ENCODE assay signal across 25 cellular contexts in genomic region chr6:123363912-123364311, GRCh38.
"Had no signal": no experiment of that assay in that cellular context is flagged by ENCODE, and none has a peak within 500 bp of the region (broad histone marks: within the 10 kb centered on the region; RNA-seq: fewer than 3 reads in every experiment).

No MANE protein-coding gene starts in this region.

- ATAC-seq: naive thymus-derived CD4-positive, alpha-beta T cell; natural killer cell; right cardiac atrium; right lobe of liver; stimulated activated effector memory CD8-positive, alpha-beta T cell treated with anti-CD3 and anti-CD28 coated beads, Interleukin-12 subunit alpha, Interleukin-12 subunit beta, amount 100 ng/mL, for 72 hours; stimulated activated naive B cell treated with anti-CD40 and anti-IgM and Interleukin-4, amounts not matched to agents 10 μg/mL and 1 μg/mL and 100 μg/mL, for 72 hours; upper lobe of right lung had no signal

- H3K9ac ChIP-seq: neural progenitor cell, parathyroid adenoma had no signal

- H3K27ac ChIP-seq: neural progenitor cell, neutrophil, ovary, parathyroid adenoma, psoas muscle, right lobe of liver, sigmoid colon, stomach, thoracic aorta, tibial artery, transverse colon, upper lobe of right lung, uterus had no signal

- FAIRE-seq: small intestine had no signal

- H3K27me3 ChIP-seq: neural progenitor cell, neutrophil, ovary, right lobe of liver, sigmoid colon, stomach, tibial artery, transverse colon, upper lobe of right lung, uterus had no signal

- H3K36me3 ChIP-seq: neural progenitor cell, neutrophil, ovary, right lobe of liver, sigmoid colon, stomach, thoracic aorta, tibial artery, transverse colon, upper lobe of right lung, uterus had no signal

- DNase-seq: naive thymus-derived CD4-positive, alpha-beta T cell; natural killer cell; nucleus accumbens; ovary; psoas muscle; right cardiac atrium; right lobe of liver; sigmoid colon; small intestine; stimulated activated CD4-positive, alpha-beta T cell treated with anti-CD3 and anti-CD28 coated beads, Interleukin-15, amount 100 ng/mL, for 24 hours; stimulated activated CD4-positive, alpha-beta T cell treated with anti-CD3 and anti-CD28 coated beads, Interleukin-2, amount 100 ng/mL, for 24 hours; stimulated activated CD4-positive, alpha-beta T cell treated with anti-CD3 and anti-CD28 coated beads, Interleukin-2, amount 100 ng/mL, for 48 hours; stimulated activated CD4-positive, alpha-beta T cell treated with anti-CD3 and anti-CD28 coated beads, Interleukin-4, amount 100 ng/mL, for 24 hours; stimulated activated naive B cell treated with anti-CD40 and anti-IgM and Interleukin-4, amounts not matched to agents 10 μg/mL and 1 μg/mL and 100 μg/mL, for 72 hours; stimulated activated naive CD4-positive, alpha-beta T cell treated with Interleukin-2 at 50 U/mL for 16 hours; stomach; tibial artery; transverse colon; upper lobe of right lung; uterus had no signal

- H3K4me3 ChIP-seq: neural progenitor cell, ovary, psoas muscle, right lobe of liver, sigmoid colon, stomach, thoracic aorta, tibial artery, transverse colon, upper lobe of right lung, uterus had no signal

- H3K4me2 ChIP-seq: neural progenitor cell had no signal

- H2AFZ ChIP-seq: neural progenitor cell, parathyroid adenoma had no signal

- H3K9me3 ChIP-seq: neutrophil, ovary, psoas muscle, right lobe of liver, sigmoid colon, stomach, thoracic aorta, tibial artery, transverse colon, upper lobe of right lung, uterus had no signal

- H3K4me1 ChIP-seq: neural progenitor cell, parathyroid adenoma, psoas muscle, right lobe of liver, sigmoid colon, stomach, tibial artery, transverse colon, upper lobe of right lung, uterus had no signal

- H3K79me2 ChIP-seq: parathyroid adenoma had no signal
